ENCODE assay signal across 11 cellular contexts in genomic region chr2:9757430-9758287, GRCh38.
DNase-seq lines count a peak whose midpoint lies in the region; ATAC-seq and TF ChIP-seq lines count a peak whose summit lies in the region.
"Had no signal": no experiment of that assay in that cellular context is flagged by ENCODE, and none has a peak within 500 bp of the region (broad histone marks: within the 10 kb centered on the region; RNA-seq: fewer than 3 reads in every experiment).

No MANE protein-coding gene starts in this region.

- peak overlapping the region in 6 of 10 donors; percentile 20 to 43 (median 28) for H3K4me3 Mint-ChIP-seq in naive thymus-derived CD8-positive, alpha-beta T cell
- H3K4me3 Mint-ChIP-seq in activated CD4-positive, alpha-beta T cell treated with anti-CD3 and anti-CD28 coated beads, Interleukin-2, amount 10 ng/mL, durations not matched to agents 24 days and 14 days: no peak overlapping the region

- POLR2A ChIA-PET in naive thymus-derived CD8-positive, alpha-beta T cell (lab: Charles Lee): no interaction called here

- H3K36me3 Mint-ChIP-seq in naive thymus-derived CD8-positive, alpha-beta T cell: no peaks in the 10 kb centered on the region
- no peaks in the 10 kb centered on the region for H3K36me3 Mint-ChIP-seq in activated CD4-positive, alpha-beta T cell treated with anti-CD3 and anti-CD28 coated beads, Interleukin-2, amount 10 ng/mL, durations not matched to agents 24 days and 14 days (ENCODE audit: low read depth)
- H3K36me3 Mint-ChIP-seq: CD4-positive, alpha-beta memory T cell had no signal

- TF ChIP-seq CTCF in fibroblast of the aortic adventitia (IDR thresholded peaks at IDR 0.05; ENCODE audit: insufficient read depth, low read length): no peak

- no peak overlapping the region for H3K27ac Mint-ChIP-seq in naive thymus-derived CD8-positive, alpha-beta T cell
- H3K27ac Mint-ChIP-seq in activated CD4-positive, alpha-beta T cell treated with anti-CD3 and anti-CD28 coated beads, Interleukin-2, amount 10 ng/mL, durations not matched to agents 24 days and 14 days: no peak overlapping the region

- H3K9me3 Mint-ChIP-seq in naive thymus-derived CD8-positive, alpha-beta T cell: no peaks in the 10 kb centered on the region
- H3K9me3 Mint-ChIP-seq in activated CD4-positive, alpha-beta T cell treated with anti-CD3 and anti-CD28 coated beads, Interleukin-2, amount 10 ng/mL, durations not matched to agents 24 days and 14 days: no peaks in the 10 kb centered on the region
- H3K9me3 Mint-ChIP-seq: CD4-positive, alpha-beta memory T cell had no signal

- ATAC-seq in naive thymus-derived CD8-positive, alpha-beta T cell: no peak
- no peak for ATAC-seq in GM19463 (IDR thresholded peaks at IDR 0.05; ENCODE audit: unreplicated experiment)
- ATAC-seq: HCT116 had no signal

- peaks cover 26 to 54% (median 44%) of the 10 kb centered on the region in 4 donors for H3K4me1 Mint-ChIP-seq in naive thymus-derived CD8-positive, alpha-beta T cell
- peaks cover 42% of the 10 kb centered on the region for H3K4me1 Mint-ChIP-seq in activated CD4-positive, alpha-beta T cell treated with anti-CD3 and anti-CD28 coated beads, Interleukin-2, amount 10 ng/mL, durations not matched to agents 24 days and 14 days

- no peak overlapping the region for H3K4me3 ChIP-seq in fibroblast of the aortic adventitia (ENCODE audit: low read depth, low read length)

- peaks cover 10 to 44% (median 29%) of the 10 kb centered on the region in 5 donors for H3K27me3 Mint-ChIP-seq in naive thymus-derived CD8-positive, alpha-beta T cell
- peaks cover 36% of the 10 kb centered on the region for H3K27me3 Mint-ChIP-seq in activated CD4-positive, alpha-beta T cell treated with anti-CD3 and anti-CD28 coated beads, Interleukin-2, amount 10 ng/mL, durations not matched to agents 24 days and 14 days
- H3K27me3 Mint-ChIP-seq: CD4-positive, alpha-beta memory T cell had no signal

- DNase-seq in AG08395 (ENCODE audit: low spot score) (peak; percentile 54), NCI-H2227 treated with DMSO at 0.1 percent for 48 hours (lab: John Stamatoyannopoulos, UW) (peak; percentile 73), fibroblast of the aortic adventitia (ENCODE audit: low read depth) (peak; percentile 37), SW 1271 (lab: John Stamatoyannopoulos, UW) (no peak), NCI-H2029 treated with DMSO at 0.1 percent for 48 hours (lab: John Stamatoyannopoulos, UW) (no peak)
- no peak for DNase-seq in naive thymus-derived CD8-positive, alpha-beta T cell
- no peak for DNase-seq in activated CD4-positive, alpha-beta T cell treated with anti-CD3 and anti-CD28 coated beads, Interleukin-2, amount 10 ng/mL, durations not matched to agents 24 days and 14 days
- DNase-seq: Peyer's patch had no signal

- intact Hi-C loops in activated CD4-positive, alpha-beta T cell treated with anti-CD3 and anti-CD28 coated beads, Interleukin-2, amount 10 ng/mL, durations not matched to agents 24 days and 14 days (cut with micrococcal nuclease): no loop called here

Comparison
In these comparisons a context has a peak if more than half of its experiments do, and no peak if none do; other contexts are left out.
1. DNase-seq: peak in AG08395 (single experiment), NCI-H2227 treated with DMSO at 0.1 percent for 48 hours (single experiment) and fibroblast of the aortic adventitia (single experiment); none in naive thymus-derived CD8-positive, alpha-beta T cell (0 of 10), SW 1271 (0 of 2), activated CD4-positive, alpha-beta T cell treated with anti-CD3 and anti-CD28 coated beads, Interleukin-2, amount 10 ng/mL, durations not matched to agents 24 days and 14 days (single experiment) and NCI-H2029 treated with DMSO at 0.1 percent for 48 hours (single experiment).